In the genomic region with DNA sequence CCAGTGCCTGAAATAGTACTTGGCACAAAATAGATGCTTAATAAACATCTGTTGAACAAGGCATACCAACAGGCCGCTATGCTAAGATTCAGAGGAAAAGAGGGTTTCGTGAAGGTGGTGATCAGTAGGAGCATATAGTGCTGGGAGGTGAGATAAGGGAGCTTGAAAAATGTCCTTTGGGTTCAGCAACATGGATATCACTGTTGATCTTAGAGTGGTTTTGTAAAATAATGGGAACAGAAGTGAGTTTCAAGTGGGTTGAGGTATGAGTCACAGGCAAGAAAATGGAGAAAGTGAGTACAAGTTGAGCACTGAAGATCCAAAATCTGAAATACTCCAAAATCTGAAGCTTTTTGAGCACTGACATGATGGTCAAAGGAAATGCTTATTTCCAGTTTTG, we compare ENCODE assay signal across 2 cellular contexts.
TF ChIP-seq lines count a peak whose summit lies in the region.

No MANE protein-coding gene starts in this region.

TF ChIP-seq in SK-N-SH, 30 proteins besides CTCF, POLR2A, EP300 and RAD21:
- TF ChIP-seq, protein P1, sequence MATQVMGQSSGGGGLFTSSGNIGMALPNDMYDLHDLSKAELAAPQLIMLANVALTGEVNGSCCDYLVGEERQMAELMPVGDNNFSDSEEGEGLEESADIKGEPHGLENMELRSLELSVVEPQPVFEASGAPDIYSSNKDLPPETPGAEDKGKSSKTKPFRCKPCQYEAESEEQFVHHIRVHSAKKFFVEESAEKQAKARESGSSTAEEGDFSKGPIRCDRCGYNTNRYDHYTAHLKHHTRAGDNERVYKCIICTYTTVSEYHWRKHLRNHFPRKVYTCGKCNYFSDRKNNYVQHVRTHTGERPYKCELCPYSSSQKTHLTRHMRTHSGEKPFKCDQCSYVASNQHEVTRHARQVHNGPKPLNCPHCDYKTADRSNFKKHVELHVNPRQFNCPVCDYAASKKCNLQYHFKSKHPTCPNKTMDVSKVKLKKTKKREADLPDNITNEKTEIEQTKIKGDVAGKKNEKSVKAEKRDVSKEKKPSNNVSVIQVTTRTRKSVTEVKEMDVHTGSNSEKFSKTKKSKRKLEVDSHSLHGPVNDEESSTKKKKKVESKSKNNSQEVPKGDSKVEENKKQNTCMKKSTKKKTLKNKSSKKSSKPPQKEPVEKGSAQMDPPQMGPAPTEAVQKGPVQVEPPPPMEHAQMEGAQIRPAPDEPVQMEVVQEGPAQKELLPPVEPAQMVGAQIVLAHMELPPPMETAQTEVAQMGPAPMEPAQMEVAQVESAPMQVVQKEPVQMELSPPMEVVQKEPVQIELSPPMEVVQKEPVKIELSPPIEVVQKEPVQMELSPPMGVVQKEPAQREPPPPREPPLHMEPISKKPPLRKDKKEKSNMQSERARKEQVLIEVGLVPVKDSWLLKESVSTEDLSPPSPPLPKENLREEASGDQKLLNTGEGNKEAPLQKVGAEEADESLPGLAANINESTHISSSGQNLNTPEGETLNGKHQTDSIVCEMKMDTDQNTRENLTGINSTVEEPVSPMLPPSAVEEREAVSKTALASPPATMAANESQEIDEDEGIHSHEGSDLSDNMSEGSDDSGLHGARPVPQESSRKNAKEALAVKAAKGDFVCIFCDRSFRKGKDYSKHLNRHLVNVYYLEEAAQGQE (IDR thresholded peaks at IDR 0.05; ENCODE audit: low read depth, low read length), result no peak
- TF ChIP-seq FOSL2 (IDR thresholded peaks at IDR 0.05; ENCODE audit: borderline replicate concordance, low read depth), result 0 out of 2 replicates have a peak, but pooled peaks have one; percentile 1
TF ChIP-seq in SK-N-SH: peak in this region for 1.

TF ChIP-seq in SK-N-SH treated with all-trans-retinoic acid at 6 μM for 48 hours, 23 proteins besides CTCF, POLR2A, EP300 and RAD21:
- no peak for TF ChIP-seq TOX (CRISPR knock-in tag; IDR thresholded peaks at IDR 0.05; ENCODE audit: borderline replicate concordance)
- TF ChIP-seq ZFP30 (CRISPR knock-in tag; IDR thresholded peaks at IDR 0.05), result no peak
- TF ChIP-seq ARNTL (CRISPR knock-in tag; IDR thresholded peaks at IDR 0.05; ENCODE audit: borderline replicate concordance, low read depth), result no peak
- TF ChIP-seq RARB (CRISPR knock-in tag; IDR thresholded peaks at IDR 0.05), result no peak
- TF ChIP-seq, protein P2, sequence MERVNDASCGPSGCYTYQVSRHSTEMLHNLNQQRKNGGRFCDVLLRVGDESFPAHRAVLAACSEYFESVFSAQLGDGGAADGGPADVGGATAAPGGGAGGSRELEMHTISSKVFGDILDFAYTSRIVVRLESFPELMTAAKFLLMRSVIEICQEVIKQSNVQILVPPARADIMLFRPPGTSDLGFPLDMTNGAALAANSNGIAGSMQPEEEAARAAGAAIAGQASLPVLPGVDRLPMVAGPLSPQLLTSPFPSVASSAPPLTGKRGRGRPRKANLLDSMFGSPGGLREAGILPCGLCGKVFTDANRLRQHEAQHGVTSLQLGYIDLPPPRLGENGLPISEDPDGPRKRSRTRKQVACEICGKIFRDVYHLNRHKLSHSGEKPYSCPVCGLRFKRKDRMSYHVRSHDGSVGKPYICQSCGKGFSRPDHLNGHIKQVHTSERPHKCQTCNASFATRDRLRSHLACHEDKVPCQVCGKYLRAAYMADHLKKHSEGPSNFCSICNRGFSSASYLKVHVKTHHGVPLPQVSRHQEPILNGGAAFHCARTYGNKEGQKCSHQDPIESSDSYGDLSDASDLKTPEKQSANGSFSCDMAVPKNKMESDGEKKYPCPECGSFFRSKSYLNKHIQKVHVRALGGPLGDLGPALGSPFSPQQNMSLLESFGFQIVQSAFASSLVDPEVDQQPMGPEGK (CRISPR knock-in tag; IDR thresholded peaks at IDR 0.05; ENCODE audit: borderline replicate concordance), result no peak
- TF ChIP-seq ZFP3 (CRISPR knock-in tag; IDR thresholded peaks at IDR 0.05), result no peak
- no peak for TF ChIP-seq CSDC2 (CRISPR knock-in tag; IDR thresholded peaks at IDR 0.05)
- TF ChIP-seq ZNF8 (CRISPR knock-in tag; IDR thresholded peaks at IDR 0.05), result no peak
- TF ChIP-seq, protein P3, sequence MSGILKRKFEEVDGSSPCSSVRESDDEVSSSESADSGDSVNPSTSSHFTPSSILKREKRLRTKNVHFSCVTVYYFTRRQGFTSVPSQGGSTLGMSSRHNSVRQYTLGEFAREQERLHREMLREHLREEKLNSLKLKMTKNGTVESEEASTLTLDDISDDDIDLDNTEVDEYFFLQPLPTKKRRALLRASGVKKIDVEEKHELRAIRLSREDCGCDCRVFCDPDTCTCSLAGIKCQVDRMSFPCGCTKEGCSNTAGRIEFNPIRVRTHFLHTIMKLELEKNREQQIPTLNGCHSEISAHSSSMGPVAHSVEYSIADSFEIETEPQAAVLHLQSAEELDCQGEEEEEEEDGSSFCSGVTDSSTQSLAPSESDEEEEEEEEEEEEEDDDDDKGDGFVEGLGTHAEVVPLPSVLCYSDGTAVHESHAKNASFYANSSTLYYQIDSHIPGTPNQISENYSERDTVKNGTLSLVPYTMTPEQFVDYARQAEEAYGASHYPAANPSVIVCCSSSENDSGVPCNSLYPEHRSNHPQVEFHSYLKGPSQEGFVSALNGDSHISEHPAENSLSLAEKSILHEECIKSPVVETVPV (CRISPR knock-in tag; IDR thresholded peaks at IDR 0.05), result no peak
- no peak for TF ChIP-seq BACH2 (CRISPR knock-in tag; IDR thresholded peaks at IDR 0.05; ENCODE audit: borderline replicate concordance)
- TF ChIP-seq, protein P4, sequence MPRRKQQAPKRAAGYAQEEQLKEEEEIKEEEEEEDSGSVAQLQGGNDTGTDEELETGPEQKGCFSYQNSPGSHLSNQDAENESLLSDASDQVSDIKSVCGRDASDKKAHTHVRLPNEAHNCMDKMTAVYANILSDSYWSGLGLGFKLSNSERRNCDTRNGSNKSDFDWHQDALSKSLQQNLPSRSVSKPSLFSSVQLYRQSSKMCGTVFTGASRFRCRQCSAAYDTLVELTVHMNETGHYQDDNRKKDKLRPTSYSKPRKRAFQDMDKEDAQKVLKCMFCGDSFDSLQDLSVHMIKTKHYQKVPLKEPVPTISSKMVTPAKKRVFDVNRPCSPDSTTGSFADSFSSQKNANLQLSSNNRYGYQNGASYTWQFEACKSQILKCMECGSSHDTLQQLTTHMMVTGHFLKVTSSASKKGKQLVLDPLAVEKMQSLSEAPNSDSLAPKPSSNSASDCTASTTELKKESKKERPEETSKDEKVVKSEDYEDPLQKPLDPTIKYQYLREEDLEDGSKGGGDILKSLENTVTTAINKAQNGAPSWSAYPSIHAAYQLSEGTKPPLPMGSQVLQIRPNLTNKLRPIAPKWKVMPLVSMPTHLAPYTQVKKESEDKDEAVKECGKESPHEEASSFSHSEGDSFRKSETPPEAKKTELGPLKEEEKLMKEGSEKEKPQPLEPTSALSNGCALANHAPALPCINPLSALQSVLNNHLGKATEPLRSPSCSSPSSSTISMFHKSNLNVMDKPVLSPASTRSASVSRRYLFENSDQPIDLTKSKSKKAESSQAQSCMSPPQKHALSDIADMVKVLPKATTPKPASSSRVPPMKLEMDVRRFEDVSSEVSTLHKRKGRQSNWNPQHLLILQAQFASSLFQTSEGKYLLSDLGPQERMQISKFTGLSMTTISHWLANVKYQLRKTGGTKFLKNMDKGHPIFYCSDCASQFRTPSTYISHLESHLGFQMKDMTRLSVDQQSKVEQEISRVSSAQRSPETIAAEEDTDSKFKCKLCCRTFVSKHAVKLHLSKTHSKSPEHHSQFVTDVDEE (CRISPR knock-in tag; IDR thresholded peaks at IDR 0.05), result no peak
